Comparison of ENCODE assay signal across 19 cellular contexts in genomic region chr7:140275069-140275961, GRCh38.
A peak's percentile ranks its signal among the peaks of the same experiment; 100 is the strongest.
DNase-seq lines count a peak whose midpoint lies in the region; ATAC-seq and TF ChIP-seq lines count a peak whose summit lies in the region.
"Had no signal": no experiment of that assay in that cellular context is flagged by ENCODE, and none has a peak within 500 bp of the region (broad histone marks: within the 10 kb centered on the region; RNA-seq: fewer than 3 reads in every experiment).

No MANE protein-coding gene starts in this region.

- H3K27ac Mint-ChIP-seq in stimulated activated naive CD8-positive, alpha-beta T cell treated with anti-CD3 and anti-CD28 coated beads, Interleukin-15, Interleukin-2, amounts not matched to agents 100 ng/mL and 50 ng/mL, for 24 hours, result peak overlapping the region; percentile 3
- H3K27ac Mint-ChIP-seq in stimulated activated naive CD8-positive, alpha-beta T cell treated with anti-CD3 and anti-CD28 coated beads, Interleukin-15, amount 100 ng/mL, for 72 hours, result peak overlapping the region in 1 of 2 donors; percentile 9
- H3K27ac Mint-ChIP-seq: H9 had no signal

- no peaks in the 10 kb centered on the region for H3K9me3 ChIP-seq in muscle layer of duodenum (ENCODE audit: control insufficient read depth in 1 of 2, low read length in 2 of 2)
- H3K9me3 ChIP-seq: colonic mucosa, esophagus squamous epithelium, lower lobe of right lung, upper lobe of left lung had no signal

- no peak for DNase-seq in stimulated activated naive CD8-positive, alpha-beta T cell treated with anti-CD3 and anti-CD28 coated beads, Interleukin-15, amount 100 ng/mL, for 72 hours
- DNase-seq in fibroblast of pulmonary artery (ENCODE audit: low read depth) (peak; percentile 46), GM19240 (ENCODE audit: insufficient read length, low spot score) (no peak), NCI-H2227 (lab: John Stamatoyannopoulos, UW; ENCODE audit: unreplicated experiment) (no peak), NCI-H2171 (lab: John Stamatoyannopoulos, UW) (no peak), NOMO-1 (lab: John Stamatoyannopoulos, UW; ENCODE audit: unreplicated experiment in 2 of 2) (no peak)
- DNase-seq: activated effector memory CD4-positive, alpha-beta T cell treated with Interleukin-2 at 50 U/mL for 16 hours; amygdala; colonic mucosa; esophagus squamous epithelium; H9; lower lobe of right lung; MM.1S; NCI-H2081 treated with DMSO at 0.1 percent for 48 hours; NCI-H82; upper lobe of left lung had no signal

- H3K36me3 ChIP-seq in muscle layer of duodenum (ENCODE audit: control insufficient read depth in 1 of 2, insufficient read depth in 2 of 2, low read length in 2 of 2), result no peaks in the 10 kb centered on the region
- H3K36me3 ChIP-seq: colonic mucosa, esophagus squamous epithelium, lower lobe of right lung, upper lobe of left lung had no signal

- no peaks in the 10 kb centered on the region for H3K27me3 Mint-ChIP-seq in stimulated activated naive CD8-positive, alpha-beta T cell treated with anti-CD3 and anti-CD28 coated beads, Interleukin-15, Interleukin-2, amounts not matched to agents 100 ng/mL and 50 ng/mL, for 24 hours
- H3K27me3 Mint-ChIP-seq in stimulated activated naive CD8-positive, alpha-beta T cell treated with anti-CD3 and anti-CD28 coated beads, Interleukin-15, amount 100 ng/mL, for 72 hours, result no peaks in the 10 kb centered on the region

- H3K27me3 ChIP-seq in muscle layer of duodenum (ENCODE audit: low read depth, low read length), result no peaks in the 10 kb centered on the region
- H3K27me3 ChIP-seq: colonic mucosa, esophagus squamous epithelium, upper lobe of left lung had no signal

- no peak for ATAC-seq in stimulated activated naive CD8-positive, alpha-beta T cell treated with anti-CD3 and anti-CD28 coated beads, Interleukin-15, amount 100 ng/mL, for 72 hours
- ATAC-seq: lower lobe of right lung had no signal

- peak overlapping the region; percentile 42 for H3K27ac ChIP-seq in muscle layer of duodenum (ENCODE audit: low read length)
- H3K27ac ChIP-seq: colonic mucosa, lower lobe of right lung, upper lobe of left lung had no signal

- H3K4me1 Mint-ChIP-seq in stimulated activated naive CD8-positive, alpha-beta T cell treated with anti-CD3 and anti-CD28 coated beads, Interleukin-15, Interleukin-2, amounts not matched to agents 100 ng/mL and 50 ng/mL, for 24 hours (ENCODE audit: low read depth), result peaks cover 7% of the 10 kb centered on the region
- peaks cover 8% of the 10 kb centered on the region for H3K4me1 Mint-ChIP-seq in stimulated activated naive CD8-positive, alpha-beta T cell treated with anti-CD3 and anti-CD28 coated beads, Interleukin-15, amount 100 ng/mL, for 72 hours
- H3K4me1 Mint-ChIP-seq: H9, neural crest cell had no signal

- H3K4me3 ChIP-seq in fibroblast of pulmonary artery (replicated peaks; ENCODE audit: low read depth, low read length) (no peak overlapping the region), muscle layer of duodenum (ENCODE audit: low read depth in 1 of 2, low read length in 2 of 2) (peak overlapping the region in 1 of 2 donors; percentile 27)
- H3K4me3 ChIP-seq: colonic mucosa, lower lobe of right lung, upper lobe of left lung had no signal

- no peaks in the 10 kb centered on the region for H3K9me3 Mint-ChIP-seq in stimulated activated naive CD8-positive, alpha-beta T cell treated with anti-CD3 and anti-CD28 coated beads, Interleukin-15, Interleukin-2, amounts not matched to agents 100 ng/mL and 50 ng/mL, for 24 hours
- H3K9me3 Mint-ChIP-seq in stimulated activated naive CD8-positive, alpha-beta T cell treated with anti-CD3 and anti-CD28 coated beads, Interleukin-15, amount 100 ng/mL, for 72 hours, result no peaks in the 10 kb centered on the region
- H3K9me3 Mint-ChIP-seq: H9, neural crest cell had no signal

- no peaks in the 10 kb centered on the region for H3K4me1 ChIP-seq in muscle layer of duodenum (ENCODE audit: control insufficient read depth in 1 of 2, insufficient read depth in 2 of 2, low read length in 2 of 2)
- H3K4me1 ChIP-seq: colonic mucosa, esophagus squamous epithelium had no signal

- H3K4me3 Mint-ChIP-seq in stimulated activated naive CD8-positive, alpha-beta T cell treated with anti-CD3 and anti-CD28 coated beads, Interleukin-15, Interleukin-2, amounts not matched to agents 100 ng/mL and 50 ng/mL, for 24 hours, result no peak overlapping the region
- H3K4me3 Mint-ChIP-seq in stimulated activated naive CD8-positive, alpha-beta T cell treated with anti-CD3 and anti-CD28 coated beads, Interleukin-15, amount 100 ng/mL, for 72 hours, result no peak overlapping the region
- H3K4me3 Mint-ChIP-seq: H9, neural crest cell had no signal

- H3K36me3 Mint-ChIP-seq in stimulated activated naive CD8-positive, alpha-beta T cell treated with anti-CD3 and anti-CD28 coated beads, Interleukin-15, Interleukin-2, amounts not matched to agents 100 ng/mL and 50 ng/mL, for 24 hours (ENCODE audit: low read depth), result no peaks in the 10 kb centered on the region

- TF ChIP-seq CTCF in fibroblast of pulmonary artery (IDR thresholded peaks at IDR 0.05; ENCODE audit: low read length, missing control alignments), result no peak
